ENCODE assay signal across 1 cellular context in the genomic region with DNA sequence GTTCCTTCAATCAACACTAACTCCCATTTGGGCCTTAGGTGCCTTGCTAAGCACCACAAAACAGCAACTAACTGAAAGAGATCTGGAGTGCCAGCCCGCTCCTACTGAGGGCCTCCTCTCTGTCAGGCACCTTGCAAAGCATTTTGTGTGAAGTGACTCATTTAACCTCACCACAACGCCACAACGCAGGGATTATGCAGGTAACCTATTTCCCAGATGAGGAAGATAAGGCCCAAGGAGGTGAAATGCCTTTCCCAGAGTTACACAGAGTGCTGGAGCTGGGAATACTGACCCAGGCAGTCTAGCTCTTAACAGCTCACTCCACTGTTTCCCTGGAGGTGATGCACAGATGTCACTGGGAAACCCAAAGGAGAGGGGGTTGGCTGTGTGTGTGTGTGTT.
TF ChIP-seq lines count a peak whose summit lies in the region.

No MANE protein-coding gene starts in this region.

TF ChIP-seq in HCT116, 20 proteins besides CTCF, POLR2A, EP300 and RAD21 (continued from another document):
- no peak for TF ChIP-seq REST (IDR thresholded peaks at IDR 0.05; ENCODE audit: low read depth)
- no peak for TF ChIP-seq EZH2phosphoT487 (IDR thresholded peaks at IDR 0.05; ENCODE audit: borderline replicate concordance)
- TF ChIP-seq POLR2AphosphoS5 (IDR thresholded peaks at IDR 0.05; ENCODE audit: low read depth, low read length), result no peak
- TF ChIP-seq ZNF274 (IDR thresholded peaks at IDR 0.05; ENCODE audit: low read depth, low read length), result no peak
- no peak for TF ChIP-seq TCF7L2 (IDR thresholded peaks at IDR 0.05; ENCODE audit: borderline replicate concordance, extremely low read depth, insufficient read depth, insufficient read length)
- TF ChIP-seq EZH2 (IDR thresholded peaks at IDR 0.05), result no peak
- TF ChIP-seq, protein P1, sequence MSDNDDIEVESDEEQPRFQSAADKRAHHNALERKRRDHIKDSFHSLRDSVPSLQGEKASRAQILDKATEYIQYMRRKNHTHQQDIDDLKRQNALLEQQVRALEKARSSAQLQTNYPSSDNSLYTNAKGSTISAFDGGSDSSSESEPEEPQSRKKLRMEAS (IDR thresholded peaks at IDR 0.05), result no peak
- TF ChIP-seq ZFX (IDR thresholded peaks at IDR 0.05), result no peak
- TF ChIP-seq YY1 (IDR thresholded peaks at IDR 0.05; ENCODE audit: extremely low read depth, insufficient replicate concordance, low read depth, low read length), result no peak
- TF ChIP-seq, protein P2, sequence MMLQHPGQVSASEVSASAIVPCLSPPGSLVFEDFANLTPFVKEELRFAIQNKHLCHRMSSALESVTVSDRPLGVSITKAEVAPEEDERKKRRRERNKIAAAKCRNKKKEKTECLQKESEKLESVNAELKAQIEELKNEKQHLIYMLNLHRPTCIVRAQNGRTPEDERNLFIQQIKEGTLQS (IDR thresholded peaks at IDR 0.05), result no peak
- TF ChIP-seq JUND (IDR thresholded peaks at IDR 0.05), result no peak
- no peak for TF ChIP-seq CEBPB (IDR thresholded peaks at IDR 0.05; ENCODE audit: low read depth)
